In genomic region chr7:27107391-27107900, GRCh38 we compare ENCODE assay signal across 17 cellular contexts. TPM values are rescaled to one million over a fixed set of nuclear protein-coding genes. Genes with fewer than 3 reads are reported as not detected.
DNase-seq lines count a peak whose midpoint lies in the region; ATAC-seq and TF ChIP-seq lines count a peak whose summit lies in the region.
"Had no signal": no experiment of that assay in that cellular context is flagged by ENCODE, and none has a peak within 500 bp of the region (broad histone marks: within the 10 kb centered on the region; RNA-seq: fewer than 3 reads in every experiment).

No MANE protein-coding gene starts in this region.

- DNase-seq in heart left ventricle (no peak), left ventricle myocardium superior (no peak), glutamatergic neuron (no peak), osteoblast (ENCODE audit: insufficient read length, low spot score, missing footprints) (peak; percentile 81), vagina (ENCODE audit: extremely low spot score in 2 of 2) (no peak), NCI-H510A treated with DMSO at 0.1 percent for 48 hours (lab: John Stamatoyannopoulos, UW) (no peak)
- no peak for DNase-seq in activated naive CD4-positive, alpha-beta T cell treated with anti-CD3 and anti-CD28 coated beads, Interleukin-2, amount 50 U/mL, for 72 hours (ENCODE audit: low spot score in 2 of 2)
- DNase-seq: 8988T; Calu3; GM23248; NCI-H1092; NCI-H526; occipital lobe; stimulated activated CD4-positive, alpha-beta T cell treated with anti-CD3 and anti-CD28 coated beads, Interleukin-2, amount 100 ng/mL, for 48 hours; stimulated activated naive CD8-positive, alpha-beta T cell treated with anti-CD3 and anti-CD28 coated beads, Interleukin-15, Interleukin-2, amounts not matched to agents 100 U/mL and 50 U/mL, for 24 hours had no signal

- H3K4me1 ChIP-seq in heart left ventricle (peaks cover 0 to 32% (median 5%) of the 10 kb centered on the region in 12 donors), osteoblast (ENCODE audit: insufficient read depth, low read length) (peaks cover 36% of the 10 kb centered on the region), vagina (no peaks in the 10 kb centered on the region)

- peaks cover 5% of the 10 kb centered on the region for H4K20me1 ChIP-seq in osteoblast (ENCODE audit: insufficient read depth, low read length)

- no peaks in the 10 kb centered on the region for H3K36me3 Mint-ChIP-seq in glutamatergic neuron (ENCODE audit: unreplicated experiment)
- H3K36me3 Mint-ChIP-seq in activated naive CD4-positive, alpha-beta T cell treated with anti-CD3 and anti-CD28 coated beads, Interleukin-2, amount 50 U/mL, for 72 hours: peaks cover 0 to 13% of the 10 kb centered on the region in 2 donors

- no peaks in the 10 kb centered on the region for H3K9me3 ChIP-seq in heart left ventricle
- H3K9me3 ChIP-seq in osteoblast (ENCODE audit: low read depth, low read length): no peaks in the 10 kb centered on the region
- no peaks in the 10 kb centered on the region for H3K9me3 ChIP-seq in vagina

- H3K79me2 ChIP-seq in osteoblast (ENCODE audit: insufficient read depth, low read length): peaks cover 13% of the 10 kb centered on the region

- intact Hi-C loops in heart left ventricle (cut with DNase I) (no loop called here), left ventricle myocardium superior (cut with micrococcal nuclease) (no loop called here), vagina (cut with DNase I) (no loop called here)

- peak overlapping the region in 6 of 12 donors; percentile 31 to 51 (median 36) for H3K4me3 ChIP-seq in heart left ventricle
- no peak overlapping the region for H3K4me3 ChIP-seq in osteoblast (ENCODE audit: insufficient read depth, low read length)
- H3K4me3 ChIP-seq in vagina: peak overlapping the region in 1 of 2 donors; percentile 16
- H3K4me3 ChIP-seq: GM23248 had no signal

- peak overlapping the region; percentile 3 for H3K27ac Mint-ChIP-seq in glutamatergic neuron (ENCODE audit: unreplicated experiment)
- H3K27ac Mint-ChIP-seq in activated naive CD4-positive, alpha-beta T cell treated with anti-CD3 and anti-CD28 coated beads, Interleukin-2, amount 50 U/mL, for 72 hours: no peak overlapping the region

- H3K9me3 Mint-ChIP-seq in glutamatergic neuron (ENCODE audit: unreplicated experiment): peaks cover 32% of the 10 kb centered on the region
- H3K9me3 Mint-ChIP-seq in activated naive CD4-positive, alpha-beta T cell treated with anti-CD3 and anti-CD28 coated beads, Interleukin-2, amount 50 U/mL, for 72 hours: no peaks in the 10 kb centered on the region

- 21 to 26% (median 22%) methylated on average over 17 of the region's 17 CpGs for WGBS in heart left ventricle, 4 donors

- H2AFZ ChIP-seq in osteoblast (ENCODE audit: low read length): no peak overlapping the region
- H2AFZ ChIP-seq: GM23248 had no signal

- H3K4me1 Mint-ChIP-seq in glutamatergic neuron (ENCODE audit: low read depth, unreplicated experiment): peaks cover 9% of the 10 kb centered on the region

- no peak for TF ChIP-seq CTCF in heart left ventricle (IDR thresholded peaks at IDR 0.05)
- TF ChIP-seq CTCF in glutamatergic neuron (IDR thresholded peaks at IDR 0.05; ENCODE audit: partially characterized antibody, unreplicated experiment): no peak
- no peak for TF ChIP-seq CTCF in osteoblast (IDR thresholded peaks at IDR 0.05; ENCODE audit: extremely low read depth, low read depth, low read length)
- no peak for TF ChIP-seq CTCF in vagina (IDR thresholded peaks at IDR 0.05)

- H3K36me3 ChIP-seq in heart left ventricle: no peaks in the 10 kb centered on the region
- no peaks in the 10 kb centered on the region for H3K36me3 ChIP-seq in osteoblast (ENCODE audit: insufficient read depth, low read length)
- no peaks in the 10 kb centered on the region for H3K36me3 ChIP-seq in vagina

- H3K27me3 ChIP-seq in heart left ventricle: peaks cover 63 to 100% (median 97%) of the 10 kb centered on the region in 9 donors
- H3K27me3 ChIP-seq in osteoblast (ENCODE audit: insufficient read depth, low read length): no peaks in the 10 kb centered on the region
- H3K27me3 ChIP-seq in vagina: no peaks in the 10 kb centered on the region

- H3K27me3 Mint-ChIP-seq in glutamatergic neuron (ENCODE audit: unreplicated experiment): peaks cover 62% of the 10 kb centered on the region

- no peak overlapping the region for H3K4me2 ChIP-seq in osteoblast (ENCODE audit: insufficient read depth, low read length)

- ATAC-seq in heart left ventricle (no peak), left ventricle myocardium superior (no peak), HG03025 (IDR thresholded peaks at IDR 0.05; ENCODE audit: low FRiP score, unreplicated experiment) (no peak)
- no peak for ATAC-seq in activated naive CD4-positive, alpha-beta T cell treated with anti-CD3 and anti-CD28 coated beads, Interleukin-2, amount 50 U/mL, for 72 hours
- ATAC-seq: stimulated activated naive CD8-positive, alpha-beta T cell treated with anti-CD3 and anti-CD28 coated beads, Interleukin-15, Interleukin-2, amounts not matched to agents 100 U/mL and 50 U/mL, for 24 hours had no signal

- H3K4me3 Mint-ChIP-seq in glutamatergic neuron (ENCODE audit: unreplicated experiment): peak overlapping the region; percentile 63

- no peak for TF ChIP-seq POLR2A in heart left ventricle (IDR thresholded peaks at IDR 0.05)
- TF ChIP-seq POLR2A in vagina (IDR thresholded peaks at IDR 0.05): no peak

- H3K27ac ChIP-seq in heart left ventricle (peak overlapping the region in 8 of 12 donors; percentile 44 to 93 (median 74)), osteoblast (ENCODE audit: low read depth, low read length) (no peak overlapping the region), vagina (peak overlapping the region; percentile 51)
- H3K27ac ChIP-seq: GM23248 had no signal

RNA-seq across cellular contexts. Expression of gene HOXA2, which starts 5.0 kb away (rescaled TPM):
- total RNA-seq in heart left ventricle (under 1 TPM in 2 of 9 donors, not detected in 7; 0.14 to 0.57 TPM), left ventricle myocardium superior (0.12 TPM), glutamatergic neuron (ENCODE audit: unreplicated experiment) (not detected), osteoblast (0.36 and 0.59 TPM in 2 replicates), vagina (2.0 TPM)
- under 1 TPM in 1 of 2 donors, not detected in 1; 0.03 TPM for polyA plus RNA-seq in heart left ventricle
- not detected for total RNA-seq in activated naive CD4-positive, alpha-beta T cell treated with anti-CD3 and anti-CD28 coated beads, Interleukin-2, amount 50 U/mL, for 72 hours
- total RNA-seq: GM23248, HT1080, occipital lobe had no signal
- polyA plus RNA-seq: GM23248 had no signal

RNA-seq across cellular contexts. Expression of gene HOXA1, which starts 11.6 kb away (rescaled TPM):
- total RNA-seq in heart left ventricle: under 1 TPM in 3 of 9 donors, not detected in 6; 0.12 to 0.66 (median 0.59) TPM
- under 1 TPM in 1 of 2 donors, not detected in 1; 0.07 TPM for polyA plus RNA-seq in heart left ventricle
- total RNA-seq in left ventricle myocardium superior: not detected
- not detected for total RNA-seq in glutamatergic neuron (ENCODE audit: unreplicated experiment)
- total RNA-seq in osteoblast: 0.72 and 1.5 TPM in 2 replicates
- 0.74 TPM for total RNA-seq in vagina
- total RNA-seq in activated naive CD4-positive, alpha-beta T cell treated with anti-CD3 and anti-CD28 coated beads, Interleukin-2, amount 50 U/mL, for 72 hours: under 1 TPM in 1 of 2 donors, not detected in 1; 0.16 TPM
- total RNA-seq: occipital lobe had no signal

RNA-seq across cellular contexts. Expression of gene HOXA4, which starts 23.1 kb away (rescaled TPM):
- total RNA-seq in heart left ventricle (1 to 10 TPM in 3 of 9 donors, under 1 TPM in 5, not detected in 1; 0.23 to 2.6 (median 0.88) TPM), left ventricle myocardium superior (0.15 TPM), glutamatergic neuron (ENCODE audit: unreplicated experiment) (not detected), osteoblast (0.72 and 1.2 TPM in 2 replicates), vagina (0.98 TPM)
- under 1 TPM; 0.50 to 0.69 TPM for polyA plus RNA-seq in heart left ventricle
- total RNA-seq in activated naive CD4-positive, alpha-beta T cell treated with anti-CD3 and anti-CD28 coated beads, Interleukin-2, amount 50 U/mL, for 72 hours: under 1 TPM in 1 of 2 donors, not detected in 1; 0.59 TPM
- total RNA-seq: occipital lobe had no signal

RNA-seq across cellular contexts. Expression of gene HOXA5, which starts 36.0 kb away (rescaled TPM):
- 1 to 10 TPM in 1 of 9 donors, under 1 TPM in 2, not detected in 6; 0.28 to 2.8 (median 0.44) TPM for total RNA-seq in heart left ventricle
- under 1 TPM in 1 of 2 donors, not detected in 1; 0.07 TPM for polyA plus RNA-seq in heart left ventricle
- total RNA-seq in left ventricle myocardium superior: not detected
- total RNA-seq in glutamatergic neuron (ENCODE audit: unreplicated experiment): not detected
- 3.2 and 5.8 TPM in 2 replicates for total RNA-seq in osteoblast
- 6.1 TPM for total RNA-seq in vagina
- not detected for total RNA-seq in activated naive CD4-positive, alpha-beta T cell treated with anti-CD3 and anti-CD28 coated beads, Interleukin-2, amount 50 U/mL, for 72 hours
- total RNA-seq: occipital lobe had no signal

RNA-seq across cellular contexts. Expression of gene HOXA6, which starts 40.1 kb away (rescaled TPM):
- total RNA-seq in heart left ventricle: not detected
- polyA plus RNA-seq in heart left ventricle: not detected
- not detected for total RNA-seq in left ventricle myocardium superior
- not detected for total RNA-seq in glutamatergic neuron (ENCODE audit: unreplicated experiment)
- 5.0 and 7.6 TPM in 2 replicates for total RNA-seq in osteoblast
- 1.7 TPM for total RNA-seq in vagina
- under 1 TPM in 1 of 2 donors, not detected in 1; 0.31 TPM for total RNA-seq in activated naive CD4-positive, alpha-beta T cell treated with anti-CD3 and anti-CD28 coated beads, Interleukin-2, amount 50 U/mL, for 72 hours
- total RNA-seq: occipital lobe had no signal
